In genomic region chr1:216722841-216723240, GRCh38 we compare ENCODE assay signal across 8 cellular contexts. TPM values are rescaled to one million over a fixed set of nuclear protein-coding genes. Genes with fewer than 3 reads are reported as not detected.
DNase-seq lines count a peak whose midpoint lies in the region; ATAC-seq, FAIRE-seq and TF ChIP-seq lines count a peak whose summit lies in the region.

No MANE protein-coding gene starts in this region.

- FAIRE-seq in H54 (lab: Jason Lieb, UNC) (peak; percentile 71), pancreas (lab: Jason Lieb, UNC) (no peak)

- no peaks in the 10 kb centered on the region for H3K9me2 ChIP-seq in PC-9 (ENCODE audit: insufficient read depth)

- H3K4me1 ChIP-seq in PC-9 (replicated peaks; ENCODE audit: insufficient read depth) (no peaks in the 10 kb centered on the region), pancreas (peaks cover 0 to 10% (median 0%) of the 10 kb centered on the region in 3 donors)
- no peaks in the 10 kb centered on the region for H3K4me1 ChIP-seq in effector memory CD4-positive, alpha-beta T cell (ENCODE audit: control insufficient read depth, insufficient read depth, low read length, poor library complexity, severe bottlenecking)

- H3K4me2 ChIP-seq in PC-9: peak overlapping the region; percentile 52

- DNase-seq in H54 (ENCODE audit: insufficient read length, low spot score): no peak
- DNase-seq in PC-9: no peak
- no peak for DNase-seq in left ventricle myocardium superior
- no peak for DNase-seq in pancreas
- DNase-seq in omental fat pad (ENCODE audit: low spot score): no peak
- no peak for DNase-seq in effector memory CD4-positive, alpha-beta T cell

- H3K27me3 ChIP-seq in PC-9 (ENCODE audit: insufficient read depth, low read depth): no peaks in the 10 kb centered on the region
- no peaks in the 10 kb centered on the region for H3K27me3 ChIP-seq in pancreas
- H3K27me3 ChIP-seq in effector memory CD4-positive, alpha-beta T cell (replicated peaks; ENCODE audit: control insufficient read depth, insufficient read depth, low read length, poor library complexity, severe bottlenecking): no peaks in the 10 kb centered on the region

- H2AFZ ChIP-seq in PC-9: peak overlapping the region; percentile 73; the same call in 1 of the 2 replicates

- H3K4me3 ChIP-seq in PC-9: peak overlapping the region; percentile 43; the same call in 1 of the 2 replicates
- H3K4me3 ChIP-seq in pancreas: peak overlapping the region in 2 of 4 donors; percentile 27 to 40
- no peak overlapping the region for H3K4me3 ChIP-seq in effector memory CD4-positive, alpha-beta T cell (ENCODE audit: insufficient read depth, low read depth, low read length, poor library complexity, severe bottlenecking)

- no peaks in the 10 kb centered on the region for H3F3A ChIP-seq in PC-9 (ENCODE audit: insufficient read depth, low read depth)

- WGBS in pancreas, 2 donors: 1 to 2% methylated on average over 6 of the region's 6 CpGs

- TF ChIP-seq CTCF in PC-9 (conservative IDR thresholded peaks at IDR 0.05) (no peak), pancreas (IDR thresholded peaks at IDR 0.05) (no peak), omental fat pad (IDR thresholded peaks at IDR 0.05) (no peak)

- POLR2A ChIA-PET in PC-9 (lab: Charles Lee; ENCODE audit: unreplicated experiment): no interaction called here

- BruUV-seq in PC-9 (replicated peaks; lab: Mats Ljungman, UMichigan): no TSS peak

- no peaks in the 10 kb centered on the region for H4K20me1 ChIP-seq in PC-9 (ENCODE audit: insufficient read depth)

- H3K27ac ChIP-seq in PC-9 (no peak overlapping the region), pancreas (no peak overlapping the region)
- H3K27ac ChIP-seq in effector memory CD4-positive, alpha-beta T cell (ENCODE audit: insufficient read depth, low read length, poor library complexity, severe bottlenecking): no peak overlapping the region

- intact Hi-C loops in PC-9 (cut with micrococcal nuclease; ENCODE audit: unreplicated experiment): no loop called here
- intact Hi-C loops in left ventricle myocardium superior (cut with micrococcal nuclease): no loop called here
- intact Hi-C loops in pancreas (cut with DNase I): no loop called here

- CTCF ChIA-PET in PC-9 (lab: Charles Lee): no interaction called here

- no peak for TF ChIP-seq POLR2A in H54 (IDR thresholded peaks at IDR 0.05; ENCODE audit: low read depth, low read length)

- H3K36me3 ChIP-seq in PC-9 (ENCODE audit: low read depth) (no peaks in the 10 kb centered on the region), pancreas (no peaks in the 10 kb centered on the region)
- no peaks in the 10 kb centered on the region for H3K36me3 ChIP-seq in effector memory CD4-positive, alpha-beta T cell (ENCODE audit: control insufficient read depth, insufficient read depth, low read length)

- H3K9me3 ChIP-seq in PC-9 (ENCODE audit: insufficient read depth, low read depth) (no peaks in the 10 kb centered on the region), pancreas (no peaks in the 10 kb centered on the region)
- H3K9me3 ChIP-seq in effector memory CD4-positive, alpha-beta T cell (ENCODE audit: control insufficient read depth, low read length): no peaks in the 10 kb centered on the region

- H3K79me2 ChIP-seq in PC-9 (ENCODE audit: low read depth): no peaks in the 10 kb centered on the region

- ATAC-seq in left ventricle myocardium superior (peak; percentile 79), pancreas (peak in 3 of 4 donors; percentile 50 to 56 (median 53)), HG03097 (IDR thresholded peaks at IDR 0.05; ENCODE audit: low FRiP score, unreplicated experiment) (no peak), omental fat pad (ENCODE audit: low FRiP score) (no peak), HG02759 (IDR thresholded peaks at IDR 0.05; ENCODE audit: unreplicated experiment) (no peak)

RNA-seq across cellular contexts. Expression of gene ESRRG, which starts 0.4 kb away (rescaled TPM):
- total RNA-seq in PC-9 (2021) (not detected in 2 replicates), left ventricle myocardium superior (51.5 TPM), pancreas (10 to 100 TPM in 4 of 6 donors, 1 to 10 TPM in 2; 8.2 to 14.9 (median 11.5) TPM), omental fat pad (under 1 TPM; 0.09 to 0.56 (median 0.22) TPM)
- polyA plus RNA-seq in pancreas: 1 to 10 TPM; 3.5 to 3.7 TPM

Comparison
In these comparisons a context has a peak if more than half of its experiments do, and no peak if none do; other contexts are left out.
1. ATAC-seq: peak in left ventricle myocardium superior (single experiment) and pancreas (3 of 4); none in HG03097 (single experiment), omental fat pad (single experiment) and HG02759 (single experiment).